27 cellular contexts compared by ENCODE assay signal in the genomic region with DNA sequence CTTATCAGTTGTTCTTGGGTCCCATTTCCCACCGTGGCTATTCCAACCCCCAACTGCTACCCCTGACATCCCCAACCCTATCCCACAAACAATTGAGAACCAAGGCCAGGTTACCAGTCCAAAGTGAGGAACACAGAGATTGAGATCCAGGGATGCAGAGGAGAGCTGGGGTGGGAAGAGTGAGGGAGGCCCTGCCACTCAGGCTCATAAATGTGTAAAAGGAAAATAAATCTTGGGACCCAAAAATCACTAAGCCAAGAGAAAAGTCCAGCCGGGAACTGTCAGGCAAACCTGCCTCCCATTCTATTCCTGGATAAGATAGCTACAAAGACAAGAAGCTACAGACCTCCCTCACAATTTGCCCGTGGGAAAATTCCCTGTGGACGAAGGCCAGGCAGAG.
A peak's percentile ranks its signal among the peaks of the same experiment; 100 is the strongest.
DNase-seq lines count a peak whose midpoint lies in the region; ATAC-seq and TF ChIP-seq lines count a peak whose summit lies in the region.
"Had no signal": no experiment of that assay in that cellular context is flagged by ENCODE, and none has a peak within 500 bp of the region (broad histone marks: within the 10 kb centered on the region; RNA-seq: fewer than 3 reads in every experiment).

No MANE protein-coding gene starts in this region.

- intact Hi-C loops in Right ventricle myocardium superior (cut with DNase I): no loop called here
- intact Hi-C loops in spleen (cut with DNase I; ENCODE audit: low total_unique reads): no loop called here
- intact Hi-C loops in CD8-positive, alpha-beta T cell (cut with DNase I, micrococcal nuclease): no loop called here

- H3K9me3 Mint-ChIP-seq in CD8-positive, alpha-beta T cell: no peaks in the 10 kb centered on the region
- H3K9me3 Mint-ChIP-seq: CD4-positive, alpha-beta T cell; GM23338 had no signal

- peaks cover 0 to 9% of the 10 kb centered on the region in 2 donors for H3K4me1 ChIP-seq in right atrium auricular region
- no peaks in the 10 kb centered on the region for H3K4me1 ChIP-seq in spleen
- H3K4me1 ChIP-seq in CD8-positive, alpha-beta T cell (ENCODE audit: insufficient read depth, low read length): no peaks in the 10 kb centered on the region

- no peaks in the 10 kb centered on the region for H3K36me3 ChIP-seq in right atrium auricular region
- H3K36me3 ChIP-seq in spleen: no peaks in the 10 kb centered on the region
- no peaks in the 10 kb centered on the region for H3K36me3 ChIP-seq in CD8-positive, alpha-beta T cell (ENCODE audit: insufficient read depth, low read length)
- H3K36me3 ChIP-seq: BLaER1 treated with 17β-estradiol and CSF1 and Interleukin-3, amounts not matched to agents 10 nM and 100 nM; MG63; SJSA1 had no signal

- H3K9me3 ChIP-seq in right atrium auricular region (no peaks in the 10 kb centered on the region), spleen (no peaks in the 10 kb centered on the region)
- H3K9me3 ChIP-seq in CD8-positive, alpha-beta T cell (ENCODE audit: low read length): no peaks in the 10 kb centered on the region
- H3K9me3 ChIP-seq: BLaER1 treated with 17β-estradiol and CSF1 and Interleukin-3, amounts not matched to agents 10 nM and 100 nM; MG63; SJSA1 had no signal

- DNase-seq in right atrium auricular region (ENCODE audit: low spot score) (peak; percentile 46), Right ventricle myocardium superior (no peak), HuH-7 (ENCODE audit: low spot score) (peak; percentile 0), left kidney (ENCODE audit: low read depth, low spot score) (peak; percentile 59), spleen (peak; percentile 11), hypothalamus (lab: John Stamatoyannopoulos, UW) (no peak), DMS153 (lab: John Stamatoyannopoulos, UW) (no peak)
- no peak for DNase-seq in CD8-positive, alpha-beta T cell
- DNase-seq: AML-193; CD4-positive, alpha-beta T cell; HCEC 1CT; IMR-90; KG1; MG63; NCI-H1105 treated with DMSO at 0.1 percent for 48 hours; NCI-H146; NCI-H1930; NCI-H2107; NCI-H446; NCI-H524 treated with DMSO at 0.1 percent for 48 hours; NCI-H774; NK-92 treated with Interleukin-12 subunit alpha and Interleukin-12 subunit beta, amount 100 ng/mL, for 24 hours; PC-3 had no signal

- H3K27ac Mint-ChIP-seq in CD8-positive, alpha-beta T cell: no peak overlapping the region
- H3K27ac Mint-ChIP-seq: CD4-positive, alpha-beta T cell; GM23338 had no signal

- H3K27ac ChIP-seq in right atrium auricular region (no peak overlapping the region), spleen (no peak overlapping the region)
- H3K27ac ChIP-seq in CD8-positive, alpha-beta T cell (ENCODE audit: low read depth, low read length): no peak overlapping the region
- H3K27ac ChIP-seq: BLaER1 treated with 17β-estradiol and CSF1 and Interleukin-3, amounts not matched to agents 10 nM and 100 nM; SJSA1 had no signal

- TF ChIP-seq CTCF in right atrium auricular region (IDR thresholded peaks at IDR 0.05) (no peak), spleen (IDR thresholded peaks at IDR 0.05 in 8 of 11, conservative IDR thresholded peaks at IDR 0.05 in 3 of 11) (no peak)
- no peak for TF ChIP-seq CTCF in CD8-positive, alpha-beta T cell (IDR thresholded peaks at IDR 0.05)

- CTCF ChIA-PET in CD8-positive, alpha-beta T cell (lab: Charles Lee): interaction anchor here (0.8 kb wide), 1 partner anchor 25 kb away, joined by 4 read pairs; no protein-coding TSS in a partner anchor

- 67 to 87% (median 83%) methylated on average over 4 of the region's 4 CpGs for WGBS in spleen, 5 donors

- H3K27me3 Mint-ChIP-seq in CD8-positive, alpha-beta T cell (ENCODE audit: low read depth): no peaks in the 10 kb centered on the region

- H3K27me3 ChIP-seq in right atrium auricular region (no peaks in the 10 kb centered on the region), spleen (replicated peaks in 1 of 7) (no peaks in the 10 kb centered on the region)
- no peaks in the 10 kb centered on the region for H3K27me3 ChIP-seq in CD8-positive, alpha-beta T cell (ENCODE audit: insufficient read depth, low read length)
- H3K27me3 ChIP-seq: BLaER1 treated with 17β-estradiol and CSF1 and Interleukin-3, amounts not matched to agents 10 nM and 100 nM; MG63; SJSA1 had no signal

- H3K4me1 Mint-ChIP-seq in CD8-positive, alpha-beta T cell (ENCODE audit: low read depth): peaks cover 3% of the 10 kb centered on the region

- no peak for ATAC-seq in Right ventricle myocardium superior (ENCODE audit: poor library complexity)
- no peak for ATAC-seq in CD8-positive, alpha-beta T cell
- ATAC-seq: GM23338, PC-3, Right ventricle myocardium inferior had no signal

- POLR2A ChIA-PET in CD8-positive, alpha-beta T cell (lab: Charles Lee): no interaction called here

- H3K4me3 Mint-ChIP-seq in CD8-positive, alpha-beta T cell: no peak overlapping the region
- H3K4me3 Mint-ChIP-seq: CD4-positive, alpha-beta T cell; GM23338 had no signal

- no peaks in the 10 kb centered on the region for H3K36me3 Mint-ChIP-seq in CD8-positive, alpha-beta T cell

- H3K4me3 ChIP-seq in right atrium auricular region (no peak overlapping the region), spleen (no peak overlapping the region)
- no peak overlapping the region for H3K4me3 ChIP-seq in CD8-positive, alpha-beta T cell (ENCODE audit: low read depth, low read length)
- H3K4me3 ChIP-seq: BLaER1 treated with 17β-estradiol and CSF1 and Interleukin-3, amounts not matched to agents 10 nM and 100 nM; GM23338; MG63; SJSA1 had no signal

- no peak for TF ChIP-seq POLR2A in spleen (IDR thresholded peaks at IDR 0.05)

Comparison
In these comparisons a context has a peak if more than half of its experiments do, and no peak if none do; other contexts are left out.
1. DNase-seq: peak in right atrium auricular region (single experiment), HuH-7 (single experiment), left kidney (single experiment) and spleen (single experiment); none in Right ventricle myocardium superior (single experiment), CD8-positive, alpha-beta T cell (0 of 7), hypothalamus (0 of 51) and DMS153 (single experiment).